In genomic region chr6:98947411-98948292, GRCh38 we compare ENCODE assay signal across 8 cellular contexts. TPM values are rescaled to one million over a fixed set of nuclear protein-coding genes. Genes with fewer than 3 reads are reported as not detected.
DNase-seq lines count a peak whose midpoint lies in the region; ATAC-seq and TF ChIP-seq lines count a peak whose summit lies in the region.

Gene FBXL4 (minus strand): TSS chr6:98947946. CDS start chr6:98926988, 20,958 bp downstream.

- ATAC-seq in HG02588 (IDR thresholded peaks at IDR 0.05; ENCODE audit: unreplicated experiment): peak; percentile 82
- peak; percentile 97 to 98 for ATAC-seq in left cardiac atrium
- peak; percentile 97 for ATAC-seq in upper lobe of right lung

- peak; percentile 54 for DNase-seq in NCI-H1092 (lab: John Stamatoyannopoulos, UW)
- DNase-seq in T-helper 1 cell: peak; percentile 65 to 82 (median 68)
- peak; percentile 89 for DNase-seq in left cardiac atrium
- peak; percentile 93 for DNase-seq in posterior vena cava (ENCODE audit: low spot score)
- peak; percentile 92 for DNase-seq in upper lobe of right lung

- peaks cover 27% of the 10 kb centered on the region for H3K4me1 ChIP-seq in upper lobe of right lung

- 1 to 3% (median 2%) methylated on average over 71 to 93 of the region's 93 CpGs for WGBS in adipose tissue, 3 donors

- no peaks in the 10 kb centered on the region for H3K36me3 ChIP-seq in upper lobe of right lung

- intact Hi-C loops in left cardiac atrium (cut with DNase I): no loop called here
- intact Hi-C loops in posterior vena cava (cut with DNase I): no loop called here
- intact Hi-C loops in upper lobe of right lung (cut with DNase I): no loop called here

- H3K9me3 ChIP-seq in upper lobe of right lung: no peaks in the 10 kb centered on the region

- no peaks in the 10 kb centered on the region for H3K27me3 ChIP-seq in upper lobe of right lung

- peak within 1 kb of the TSS; percentile 46 for H3K27ac ChIP-seq in adipose tissue (ENCODE audit: low read depth, low read length)
- H3K27ac ChIP-seq in upper lobe of right lung: peak within 1 kb of the TSS; percentile 90

- TF ChIP-seq CTCF in GM12875 (IDR thresholded peaks at IDR 0.05; ENCODE audit: borderline replicate concordance, insufficient read depth, low read depth, low read length) (no peak), upper lobe of right lung (IDR thresholded peaks at IDR 0.05) (no peak)

- H3K4me3 ChIP-seq in GM12875 (ENCODE audit: low read depth, low read length) (peak within 1 kb of the TSS; percentile 62), upper lobe of right lung (peak within 1 kb of the TSS; percentile 82)

RNA-seq across cellular contexts. Expression of gene FBXL4, which starts in this region (rescaled TPM):
- polyA plus RNA-seq in adipose tissue: 1 to 10 TPM; 4.6 to 5.2 (median 5.0) TPM
- total RNA-seq in left cardiac atrium (10 to 100 TPM; 13.6 to 18.7 TPM), posterior vena cava (10 to 100 TPM; 13.4 to 14.5 TPM), upper lobe of right lung (18.5 TPM)

Comparison
In these comparisons a context has a peak if more than half of its experiments do, and no peak if none do; other contexts are left out.
1. Peak in every context shown above with its lines: DNase-seq, ATAC-seq, H3K4me3 ChIP-seq and H3K27ac ChIP-seq.